Comparison of ENCODE assay signal across 22 cellular contexts in genomic region chr10:132651511-132652029, GRCh38.
DNase-seq lines count a peak whose midpoint lies in the region; ATAC-seq and TF ChIP-seq lines count a peak whose summit lies in the region.
"Had no signal": no experiment of that assay in that cellular context is flagged by ENCODE, and none has a peak within 500 bp of the region (broad histone marks: within the 10 kb centered on the region; RNA-seq: fewer than 3 reads in every experiment).

No MANE protein-coding gene starts in this region.

- H3K27ac ChIP-seq in neuronal stem cell (replicated peaks; ENCODE audit: low read length) (no peak overlapping the region), spleen (no peak overlapping the region)
- H3K27ac ChIP-seq: PC-9, SJCRH30 had no signal

- no peak overlapping the region for H3K23ac ChIP-seq in neuronal stem cell (ENCODE audit: low read depth, low read length, poor library complexity)

- H2AFZ ChIP-seq in neuronal stem cell (ENCODE audit: low read length), result no peak overlapping the region
- H2AFZ ChIP-seq: GM23338, PC-9 had no signal

- H2BK120ac ChIP-seq in neuronal stem cell (ENCODE audit: low read depth, low read length), result no peak overlapping the region

- peak overlapping the region; percentile 57 for H2AK5ac ChIP-seq in neuronal stem cell (ENCODE audit: low read depth, low read length)

- no peak overlapping the region for H4K8ac ChIP-seq in neuronal stem cell (ENCODE audit: low read depth, low read length)

- H3K9me3 ChIP-seq in neuronal stem cell (replicated peaks in 1 of 2; ENCODE audit: control insufficient read depth in 2 of 2, insufficient read depth in 1 of 2, low read depth in 1 of 2, low read length in 2 of 2), result no peaks in the 10 kb centered on the region
- H3K9me3 ChIP-seq in spleen, result no peaks in the 10 kb centered on the region
- H3K9me3 ChIP-seq: HAP-1, MG63, SJCRH30 had no signal

- no peaks in the 10 kb centered on the region for H3K27me3 Mint-ChIP-seq in stimulated activated naive CD8-positive, alpha-beta T cell treated with anti-CD3 and anti-CD28 coated beads, Interleukin-15, amount 100 ng/mL, for 72 hours

- peaks cover 3% of the 10 kb centered on the region for H3K79me1 ChIP-seq in neuronal stem cell (ENCODE audit: low read depth, low read length)

- H3K27me3 ChIP-seq in neuronal stem cell (ENCODE audit: control insufficient read depth in 3 of 3, insufficient read depth in 3 of 3, low read depth in 1 of 3, low read length in 3 of 3), result no peaks in the 10 kb centered on the region
- H3K27me3 ChIP-seq in spleen (replicated peaks in 1 of 7), result no peaks in the 10 kb centered on the region
- H3K27me3 ChIP-seq: MG63, SJCRH30 had no signal

- no CpG with 5 or more reads among the region's 18 CpGs for WGBS in neuronal stem cell (ENCODE audit: extremely low coverage in 2 of 2, insufficient read length in 2 of 2, insufficient replicate concordance in 1 of 2), 2 donors
- 88 to 94% (median 90%) methylated on average over 13 to 18 of the region's 18 CpGs for WGBS in spleen, 5 donors

- peak overlapping the region; percentile 58 for H3K18ac ChIP-seq in neuronal stem cell (ENCODE audit: low read length)

- no peak overlapping the region for H3K4ac ChIP-seq in neuronal stem cell (ENCODE audit: low read length)

- no peak overlapping the region for H3K4me2 ChIP-seq in neuronal stem cell (ENCODE audit: insufficient read depth, low read length, poor library complexity, severe bottlenecking)
- H3K4me2 ChIP-seq: GM23338, PC-9 had no signal

- H3K4me3 Mint-ChIP-seq in stimulated activated naive CD8-positive, alpha-beta T cell treated with anti-CD3 and anti-CD28 coated beads, Interleukin-15, amount 100 ng/mL, for 72 hours, result no peak overlapping the region
- H3K4me3 Mint-ChIP-seq: GM23338, HFFc6 had no signal

- ATAC-seq in stimulated activated naive CD8-positive, alpha-beta T cell treated with anti-CD3 and anti-CD28 coated beads, Interleukin-15, amount 100 ng/mL, for 72 hours, result peak; percentile 19
- ATAC-seq in stimulated activated naive CD8-positive, alpha-beta T cell treated with anti-CD3 and anti-CD28 coated beads, Interleukin-15, Interleukin-2, amounts not matched to agents 100 U/mL and 50 U/mL, for 24 hours, result no peak
- ATAC-seq in GM19463 (IDR thresholded peaks at IDR 0.05; ENCODE audit: unreplicated experiment), result no peak
- ATAC-seq in HG03354 (IDR thresholded peaks at IDR 0.05; ENCODE audit: poor library complexity, severe bottlenecking, unreplicated experiment), result no peak
- ATAC-seq: GM23338, Right ventricle myocardium inferior, SK-N-SH treated with all-trans-retinoic acid at 6 μM for 48 hours had no signal

- H3K27ac Mint-ChIP-seq in stimulated activated naive CD8-positive, alpha-beta T cell treated with anti-CD3 and anti-CD28 coated beads, Interleukin-15, amount 100 ng/mL, for 72 hours, result peak overlapping the region in 1 of 2 donors; percentile 79
- H3K27ac Mint-ChIP-seq: GM23338, HFFc6 had no signal

- H3K4me1 ChIP-seq in neuronal stem cell (ENCODE audit: control insufficient read depth in 2 of 2, insufficient read depth in 1 of 2, low read depth in 1 of 2, low read length in 2 of 2) (peaks cover 5 to 10% of the 10 kb centered on the region in 2 donors), spleen (peaks cover 0 to 13% (median 9%) of the 10 kb centered on the region in 6 donors)
- H3K4me1 ChIP-seq: SJCRH30 had no signal

- intact Hi-C loops in spleen (cut with DNase I; ENCODE audit: low total_unique reads), result no loop called here

- no peak overlapping the region for H3K14ac ChIP-seq in neuronal stem cell (ENCODE audit: low read length)

- no peak for TF ChIP-seq POLR2A in spleen (IDR thresholded peaks at IDR 0.05)

- H2BK5ac ChIP-seq in neuronal stem cell (ENCODE audit: low read length), result no peak overlapping the region

- H3K9ac ChIP-seq in neuronal stem cell (ENCODE audit: low read depth, low read length, poor library complexity), result peak overlapping the region; percentile 37

- H2BK15ac ChIP-seq in neuronal stem cell (ENCODE audit: low read length), result no peak overlapping the region

- H3K9me3 Mint-ChIP-seq in stimulated activated naive CD8-positive, alpha-beta T cell treated with anti-CD3 and anti-CD28 coated beads, Interleukin-15, amount 100 ng/mL, for 72 hours, result no peaks in the 10 kb centered on the region
- H3K9me3 Mint-ChIP-seq: GM23338, HFFc6 had no signal

- no peak overlapping the region for H4K91ac ChIP-seq in neuronal stem cell (ENCODE audit: low read depth, low read length, poor library complexity)

- DNase-seq in stimulated activated naive CD8-positive, alpha-beta T cell treated with anti-CD3 and anti-CD28 coated beads, Interleukin-15, amount 100 ng/mL, for 72 hours, result no peak
- no peak for DNase-seq in stimulated activated naive CD8-positive, alpha-beta T cell treated with anti-CD3 and anti-CD28 coated beads, Interleukin-15, Interleukin-2, amounts not matched to agents 100 U/mL and 50 U/mL, for 24 hours
- DNase-seq in neuronal stem cell (ENCODE audit: low spot score), result no peak
- peak; percentile 60 for DNase-seq in spleen
- DNase-seq in T-helper 1 cell, result no peak
- DNase-seq: HFFc6; KG1; MG63; NCI-H1105 treated with DMSO at 0.1 percent for 48 hours; NCI-H2029; NCI-H446; NCI-H526; NCI-H82; NK-92 treated with Interleukin-12 subunit alpha and Interleukin-12 subunit beta, amount 100 ng/mL, for 24 hours; PC-9; SJCRH30 had no signal

- H3K36me3 ChIP-seq in neuronal stem cell (replicated peaks in 1 of 2; ENCODE audit: control insufficient read depth in 2 of 2, insufficient read depth in 2 of 2, low read length in 2 of 2), result no peaks in the 10 kb centered on the region
- peaks cover 0 to 91% (median 33%) of the 10 kb centered on the region in 6 donors for H3K36me3 ChIP-seq in spleen
- H3K36me3 ChIP-seq: HAP-1, MG63, SJCRH30 had no signal

- peaks cover 11% of the 10 kb centered on the region for H3K4me1 Mint-ChIP-seq in stimulated activated naive CD8-positive, alpha-beta T cell treated with anti-CD3 and anti-CD28 coated beads, Interleukin-15, amount 100 ng/mL, for 72 hours

- no peak for TF ChIP-seq CTCF in spleen (IDR thresholded peaks at IDR 0.05 in 8 of 11, conservative IDR thresholded peaks at IDR 0.05 in 3 of 11)

- H3K4me3 ChIP-seq in neuronal stem cell (ENCODE audit: low read length in 2 of 2) (no peak overlapping the region), spleen (no peak overlapping the region)
- H3K4me3 ChIP-seq: GM23338, HAP-1, MG63, PC-9, SJCRH30 had no signal

- H2BK12ac ChIP-seq in neuronal stem cell (ENCODE audit: low read length), result peak overlapping the region; percentile 32
